Comparison of ENCODE assay signal across 8 cellular contexts in genomic region chr2:111313711-111314110, GRCh38.
DNase-seq lines count a peak whose midpoint lies in the region; ATAC-seq and TF ChIP-seq lines count a peak whose summit lies in the region.
"Not testable (repeated sequence)": the region's sequence is repeated elsewhere in the genome, so short reads cannot be mapped to it uniquely, and the experiment has no call there.

No MANE protein-coding gene starts in this region.

- peak; percentile 5 to 46 for ATAC-seq in left cardiac atrium

- TF ChIP-seq RAD21 in liver (IDR thresholded peaks at IDR 0.05), result peak; percentile 54 to 58

- intact Hi-C loops in left cardiac atrium (cut with DNase I); transverse colon (cut with DNase I; ENCODE audit: low total_unique reads): not testable (repeated sequence)

- H3K4me3 Mint-ChIP-seq in endodermal cell, result not testable (repeated sequence)

- not testable (repeated sequence) for H3K4me1 Mint-ChIP-seq in endodermal cell

- H3K27me3 Mint-ChIP-seq in endodermal cell (ENCODE audit: insufficient read depth), result not testable (repeated sequence)

- TF ChIP-seq CTCF in endodermal cell (conservative IDR thresholded peaks at IDR 0.05); liver (IDR thresholded peaks at IDR 0.05; ENCODE audit: low read depth, low read length, missing input control); transverse colon (IDR thresholded peaks at IDR 0.05): not testable (repeated sequence)

- WGBS in endodermal cell (ENCODE audit: insufficient coverage in 1 of 2, insufficient read length in 1 of 2), 2 experiments, result 80 to 92% methylated on average over 1 to 2 of the region's 3 CpGs
- WGBS in liver, result 29% methylated on average over 2 of the region's 3 CpGs
- WGBS in transverse colon (ENCODE audit: low coverage in 1 of 2), 2 donors, result 64% methylated on average over 3 of the region's 3 CpGs; no CpG with 5 or more reads in 1 of the 2 donors

- not testable (repeated sequence) for H3K36me3 ChIP-seq in H7 (replicated peaks; ENCODE audit: control insufficient read depth, insufficient read depth, low read length); endodermal cell (ENCODE audit: control insufficient read depth, insufficient read depth, low read length); liver (ENCODE audit: control insufficient read depth in 4 of 4, insufficient read depth in 3 of 4, low read depth in 1 of 4, low read length in 3 of 4); transverse colon

- H3K4me1 ChIP-seq in endodermal cell (ENCODE audit: control insufficient read depth, insufficient read depth, low read length); liver (ENCODE audit: control insufficient read depth in 4 of 4, insufficient read depth in 4 of 4, low read length in 3 of 4); transverse colon: not testable (repeated sequence)

- TF ChIP-seq EP300 in transverse colon (IDR thresholded peaks at IDR 0.05; ENCODE audit: low read depth), result not testable (repeated sequence)

- not testable (repeated sequence) for H3K9me3 ChIP-seq in endodermal cell (ENCODE audit: control insufficient read depth, low read length); liver (ENCODE audit: control insufficient read depth in 4 of 4, low read length in 3 of 4); transverse colon

- H3K27ac Mint-ChIP-seq in endodermal cell, result not testable (repeated sequence)

- not testable (repeated sequence) for H3K27me3 ChIP-seq in H7 (ENCODE audit: control insufficient read depth, insufficient read depth, low read length); endodermal cell (ENCODE audit: control insufficient read depth, insufficient read depth, low read length, poor library complexity, severe bottlenecking); liver (ENCODE audit: control insufficient read depth in 4 of 4, insufficient read depth in 4 of 4, low read length in 3 of 4); transverse colon

- not testable (repeated sequence) for H3K9ac ChIP-seq in endodermal cell (ENCODE audit: extremely low read depth, low read length, poor library complexity, severe bottlenecking); liver (ENCODE audit: low read depth in 1 of 2, low read length in 2 of 2)

- not testable (repeated sequence) for H3K36me3 Mint-ChIP-seq in endodermal cell (ENCODE audit: low read depth)

- peak; percentile 3 for DNase-seq in H7
- peak; percentile 1 for DNase-seq in LHCN-M2 (ENCODE audit: low read depth)
- peak; percentile 17 for DNase-seq in endodermal cell
- DNase-seq in globus pallidus (ENCODE audit: low spot score), result peak; percentile 24
- not testable (repeated sequence) for DNase-seq in left cardiac atrium
- peak; percentile 8 for DNase-seq in pons (ENCODE audit: low spot score)
- peak; percentile 12 for DNase-seq in transverse colon

- TF ChIP-seq POLR2A in transverse colon (IDR thresholded peaks at IDR 0.05), result not testable (repeated sequence)

- H3K4me3 ChIP-seq in H7 (ENCODE audit: insufficient read depth, low read depth, low read length); endodermal cell (ENCODE audit: low read length); liver (ENCODE audit: low read depth in 1 of 3, low read length in 3 of 3); transverse colon: not testable (repeated sequence)

- in situ Hi-C loops in transverse colon (cut with MboI; ENCODE audit: low pct_ligation_motif_present in 1 of 4, low pct_unique_long_range_greater_than_20kb in 1 of 4, low sequenced_read_pairs in 3 of 4), result not testable (repeated sequence)

- H3K9me3 Mint-ChIP-seq in endodermal cell, result not testable (repeated sequence)

- not testable (repeated sequence) for H3K27ac ChIP-seq in endodermal cell (ENCODE audit: low read depth, low read length); liver (ENCODE audit: low read depth in 1 of 2, low read length in 2 of 2); transverse colon
